Comparison of ENCODE assay signal across 1 cellular context in genomic region chr7:135769403-135769802, GRCh38.
TF ChIP-seq lines count a peak whose summit lies in the region.

No MANE protein-coding gene starts in this region.

TF ChIP-seq in neural cell, 6 proteins besides CTCF, POLR2A, EP300 and RAD21 (continued from another document):
- TF ChIP-seq, protein P1, sequence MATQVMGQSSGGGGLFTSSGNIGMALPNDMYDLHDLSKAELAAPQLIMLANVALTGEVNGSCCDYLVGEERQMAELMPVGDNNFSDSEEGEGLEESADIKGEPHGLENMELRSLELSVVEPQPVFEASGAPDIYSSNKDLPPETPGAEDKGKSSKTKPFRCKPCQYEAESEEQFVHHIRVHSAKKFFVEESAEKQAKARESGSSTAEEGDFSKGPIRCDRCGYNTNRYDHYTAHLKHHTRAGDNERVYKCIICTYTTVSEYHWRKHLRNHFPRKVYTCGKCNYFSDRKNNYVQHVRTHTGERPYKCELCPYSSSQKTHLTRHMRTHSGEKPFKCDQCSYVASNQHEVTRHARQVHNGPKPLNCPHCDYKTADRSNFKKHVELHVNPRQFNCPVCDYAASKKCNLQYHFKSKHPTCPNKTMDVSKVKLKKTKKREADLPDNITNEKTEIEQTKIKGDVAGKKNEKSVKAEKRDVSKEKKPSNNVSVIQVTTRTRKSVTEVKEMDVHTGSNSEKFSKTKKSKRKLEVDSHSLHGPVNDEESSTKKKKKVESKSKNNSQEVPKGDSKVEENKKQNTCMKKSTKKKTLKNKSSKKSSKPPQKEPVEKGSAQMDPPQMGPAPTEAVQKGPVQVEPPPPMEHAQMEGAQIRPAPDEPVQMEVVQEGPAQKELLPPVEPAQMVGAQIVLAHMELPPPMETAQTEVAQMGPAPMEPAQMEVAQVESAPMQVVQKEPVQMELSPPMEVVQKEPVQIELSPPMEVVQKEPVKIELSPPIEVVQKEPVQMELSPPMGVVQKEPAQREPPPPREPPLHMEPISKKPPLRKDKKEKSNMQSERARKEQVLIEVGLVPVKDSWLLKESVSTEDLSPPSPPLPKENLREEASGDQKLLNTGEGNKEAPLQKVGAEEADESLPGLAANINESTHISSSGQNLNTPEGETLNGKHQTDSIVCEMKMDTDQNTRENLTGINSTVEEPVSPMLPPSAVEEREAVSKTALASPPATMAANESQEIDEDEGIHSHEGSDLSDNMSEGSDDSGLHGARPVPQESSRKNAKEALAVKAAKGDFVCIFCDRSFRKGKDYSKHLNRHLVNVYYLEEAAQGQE (IDR thresholded peaks at IDR 0.05; ENCODE audit: borderline replicate concordance), result no peak
- TF ChIP-seq TAF1 (IDR thresholded peaks at IDR 0.05; ENCODE audit: low read depth) (no peak), MXI1 (conservative IDR thresholded peaks at IDR 0.05; ENCODE audit: poor library complexity, severe bottlenecking) (no peak), POLR2AphosphoS5 (IDR thresholded peaks at IDR 0.05) (no peak)
TF ChIP-seq in neural cell: peak in this region for 0.
